Comparison of ENCODE assay signal across 15 cellular contexts in genomic region chr1:1832151-1832550, GRCh38. TPM values are rescaled to one million over a fixed set of nuclear protein-coding genes. Genes with fewer than 3 reads are reported as not detected.
DNase-seq lines count a peak whose midpoint lies in the region; ATAC-seq, FAIRE-seq and TF ChIP-seq lines count a peak whose summit lies in the region.
"Had no signal": no experiment of that assay in that cellular context is flagged by ENCODE, and none has a peak within 500 bp of the region (broad histone marks: within the 10 kb centered on the region; RNA-seq: fewer than 3 reads in every experiment).

No MANE protein-coding gene starts in this region.

- H3K4me1 Mint-ChIP-seq in glutamatergic neuron (ENCODE audit: low read depth, unreplicated experiment) (peaks cover 48% of the 10 kb centered on the region), Calu3 (ENCODE audit: low read depth, unreplicated experiment) (peaks cover 7% of the 10 kb centered on the region)

- no peak overlapping the region for H2AFZ ChIP-seq in HepG2 (ENCODE audit: low read length)

- DNase-seq in HepG2 (ENCODE audit: low spot score) (no peak), right lobe of liver (no peak), WERI-Rb-1 (peak; percentile 87), glutamatergic neuron (no peak), putamen (ENCODE audit: low spot score) (no peak), Calu3 (no peak)
- no peak for DNase-seq in central memory CD4-positive, alpha-beta T cell
- DNase-seq: foreskin keratinocyte, H7, mammary epithelial cell, NCI-H1105 had no signal

- H3K79me2 ChIP-seq in HepG2 (ENCODE audit: insufficient read depth, low read length): peaks cover 55% of the 10 kb centered on the region

- TF ChIP-seq CTCF in HepG2 (CRISPR knock-in tag; IDR thresholded peaks at IDR 0.05) (no peak), right lobe of liver (IDR thresholded peaks at IDR 0.05) (no peak), WERI-Rb-1 (IDR thresholded peaks at IDR 0.05; ENCODE audit: low read depth, low read length) (no peak), glutamatergic neuron (IDR thresholded peaks at IDR 0.05; ENCODE audit: partially characterized antibody, unreplicated experiment) (no peak), Calu3 (IDR thresholded peaks at IDR 0.05; ENCODE audit: unreplicated experiment) (no peak)

- WGBS in HepG2 (ENCODE audit: low lambda C conversion rate): 96% methylated on average over 9 of the region's 9 CpGs
- WGBS in right lobe of liver (ENCODE audit: insufficient coverage, low coverage, low lambda C conversion rate, missing lambda C conversion rate): 87% methylated on average over 9 of the region's 9 CpGs

- H3K9ac ChIP-seq in HepG2 (ENCODE audit: insufficient read depth, low read depth, low read length) (no peak overlapping the region), subcutaneous abdominal adipose tissue (ENCODE audit: low read length in 5 of 5) (no peak overlapping the region)

- H3K4me3 ChIP-seq in HepG2 (replicated peaks in 1 of 3; ENCODE audit: insufficient read depth in 1 of 3, low read depth in 2 of 3, low read length in 3 of 3) (no peak overlapping the region), right lobe of liver (no peak overlapping the region), WERI-Rb-1 (ENCODE audit: low read depth, low read length) (no peak overlapping the region), subcutaneous abdominal adipose tissue (ENCODE audit: low read depth in 1 of 5, low read length in 5 of 5) (no peak overlapping the region)
- H3K4me3 ChIP-seq: K562, skin epidermis had no signal

- H3K27ac Mint-ChIP-seq in glutamatergic neuron (ENCODE audit: unreplicated experiment) (peak overlapping the region; percentile 77), Calu3 (ENCODE audit: unreplicated experiment) (no peak overlapping the region)

- CTCF ChIA-PET in HepG2 (lab: Yijun Ruan, JAX; ENCODE audit: low intra/inter-chr PET ratio, low total read pairs) (no interaction called here), Calu3 (lab: Charles Lee) (interaction anchor here (0.6 to 0.7 kb wide), 2 partner anchors 77 to 597 kb away, joined by 4 to 5 read pairs; no protein-coding TSS in a partner anchor)

- POLR2A ChIA-PET in HepG2 (lab: Yijun Ruan, JAX): no interaction called here

- H3K4me2 ChIP-seq in HepG2 (ENCODE audit: low read depth, low read length): no peak overlapping the region

- peaks cover 11 to 33% of the 10 kb centered on the region in 2 experiments for H3K36me3 ChIP-seq in HepG2 (replicated peaks in 1 of 2; ENCODE audit: control insufficient read depth in 1 of 2, insufficient read depth in 2 of 2, low read length in 2 of 2)
- H3K36me3 ChIP-seq in right lobe of liver: peaks cover 0 to 4% (median 0%) of the 10 kb centered on the region in 4 donors
- H3K36me3 ChIP-seq in WERI-Rb-1: peaks cover 36% of the 10 kb centered on the region
- peaks cover 4 to 30% (median 20%) of the 10 kb centered on the region in 5 donors for H3K36me3 ChIP-seq in subcutaneous abdominal adipose tissue (ENCODE audit: control insufficient read depth in 5 of 5, insufficient read depth in 5 of 5, low read length in 5 of 5)

- H3K4me1 ChIP-seq in HepG2 (ENCODE audit: insufficient read depth, low read length): peaks cover 44% of the 10 kb centered on the region
- H3K4me1 ChIP-seq in right lobe of liver: peaks cover 0 to 19% (median under 1%) of the 10 kb centered on the region in 4 donors
- peaks cover 7 to 32% (median 25%) of the 10 kb centered on the region in 5 donors for H3K4me1 ChIP-seq in subcutaneous abdominal adipose tissue (ENCODE audit: control insufficient read depth in 5 of 5, insufficient read depth in 5 of 5, low read length in 5 of 5)

- H3K27ac ChIP-seq in HepG2 (ENCODE audit: extremely low read length, insufficient read depth, low read length) (peak overlapping the region; percentile 45), right lobe of liver (no peak overlapping the region), WERI-Rb-1 (peak overlapping the region; percentile 59), subcutaneous abdominal adipose tissue (ENCODE audit: low read depth, low read length) (peak overlapping the region; percentile 57)
- H3K27ac ChIP-seq: brain microvascular endothelial cell, foreskin keratinocyte had no signal

- intact Hi-C loops in HepG2 (cut with micrococcal nuclease; ENCODE audit: unreplicated experiment) (no loop called here), right lobe of liver (cut with DNase I) (no loop called here), Calu3 (cut with micrococcal nuclease; ENCODE audit: unreplicated experiment) (no loop called here)

- H3K4me3 Mint-ChIP-seq in glutamatergic neuron (ENCODE audit: unreplicated experiment): no peak overlapping the region
- no peak overlapping the region for H3K4me3 Mint-ChIP-seq in Calu3 (ENCODE audit: low read depth, unreplicated experiment)

- peaks cover 8% of the 10 kb centered on the region for H3K9me3 Mint-ChIP-seq in glutamatergic neuron (ENCODE audit: unreplicated experiment)
- no peaks in the 10 kb centered on the region for H3K9me3 Mint-ChIP-seq in Calu3 (ENCODE audit: low read depth, unreplicated experiment)

- no peaks in the 10 kb centered on the region for H3K36me3 Mint-ChIP-seq in glutamatergic neuron (ENCODE audit: unreplicated experiment)
- H3K36me3 Mint-ChIP-seq in Calu3 (ENCODE audit: insufficient read depth, unreplicated experiment): peaks cover 50% of the 10 kb centered on the region

- BruUV-seq in HepG2 (replicated peaks; lab: Mats Ljungman, UMichigan): no TSS peak
- no TSS peak for BruUV-seq in Calu3 (replicated peaks; lab: Mats Ljungman, UMichigan)

- H4K20me1 ChIP-seq in HepG2 (ENCODE audit: insufficient read depth, low read length): peaks cover 35% of the 10 kb centered on the region

- H3K27me3 ChIP-seq in HepG2 (ENCODE audit: control insufficient read depth in 1 of 2, insufficient read depth in 2 of 2, low read length in 2 of 2) (no peaks in the 10 kb centered on the region), right lobe of liver (no peaks in the 10 kb centered on the region), WERI-Rb-1 (ENCODE audit: insufficient read depth, low read depth, severe bottlenecking) (no peaks in the 10 kb centered on the region), subcutaneous abdominal adipose tissue (ENCODE audit: control insufficient read depth in 5 of 5, insufficient read depth in 4 of 5, low read length in 5 of 5) (no peaks in the 10 kb centered on the region)
- H3K27me3 ChIP-seq: brain microvascular endothelial cell, foreskin keratinocyte had no signal

- no peak for FAIRE-seq in HepG2 (lab: Jason Lieb, UNC)
- FAIRE-seq: K562 had no signal

- ATAC-seq in HepG2 (no peak), right lobe of liver (no peak)

- no peak for TF ChIP-seq EP300 in HepG2 (IDR thresholded peaks at IDR 0.05; ENCODE audit: low read depth in 2 of 2, low read length in 2 of 2)
- TF ChIP-seq EP300 in HepG2 (CRISPR knock-in tag; IDR thresholded peaks at IDR 0.05; ENCODE audit: borderline replicate concordance): no peak

- in situ Hi-C loops in HepG2 (cut with HindIII; ENCODE audit: extremely low pct_ligation_motif_present, low pct_unique_long_range_greater_than_20kb): no loop called here

- H3K9me3 ChIP-seq in HepG2 (ENCODE audit: low read length) (no peaks in the 10 kb centered on the region), right lobe of liver (no peaks in the 10 kb centered on the region), WERI-Rb-1 (ENCODE audit: severe bottlenecking) (no peaks in the 10 kb centered on the region), subcutaneous abdominal adipose tissue (ENCODE audit: control insufficient read depth in 5 of 5, low read length in 5 of 5) (no peaks in the 10 kb centered on the region)

- TF ChIP-seq POLR2A in HepG2 (IDR thresholded peaks at IDR 0.05; ENCODE audit: insufficient read depth in 1 of 2, low read depth in 2 of 2, low read length in 2 of 2) (no peak), right lobe of liver (IDR thresholded peaks at IDR 0.05) (no peak)

- H3K27me3 Mint-ChIP-seq in glutamatergic neuron (ENCODE audit: unreplicated experiment): peaks cover 13% of the 10 kb centered on the region
- no peaks in the 10 kb centered on the region for H3K27me3 Mint-ChIP-seq in Calu3 (ENCODE audit: unreplicated experiment)

- no peak for TF ChIP-seq RAD21 in HepG2 (CRISPR knock-in tag; IDR thresholded peaks at IDR 0.05)

RNA-seq across cellular contexts. Expression of gene NADK, which starts 53.9 kb away (rescaled TPM):
- total RNA-seq in HepG2 (2016; rRNA removed; fragmentation: Illumina TruSeq; extraction: Trizol) (47.6 and 60.1 TPM in 2 replicates), right lobe of liver (100 to 1,000 TPM in 3 of 6 experiments, 10 to 100 TPM in 3; 80.3 to 143 (median 100) TPM), glutamatergic neuron (ENCODE audit: unreplicated experiment) (66.0 TPM), Calu3 (2022) (92.2 and 103 TPM in 2 replicates)
- 29.8 and 30.8 TPM in 2 replicates for total RNA-seq in HepG2 (2016; cell fraction: cytosol; rRNA removed; fragmentation: Illumina TruSeq; extraction: Trizol; ENCODE audit: low read depth)
- 38.7 and 62.4 TPM in 2 replicates for total RNA-seq in HepG2 (2016; cell fraction: insoluble cytoplasmic fraction; rRNA removed; fragmentation: Illumina TruSeq; extraction: Trizol)
- total RNA-seq in HepG2 (2016; cell fraction: membrane; rRNA removed; fragmentation: Illumina TruSeq; extraction: Trizol): 61.8 and 69.8 TPM in 2 replicates
- 56.0 and 58.2 TPM in 2 replicates for total RNA-seq in HepG2 (2016; cell fraction: nucleus; rRNA removed; fragmentation: Illumina TruSeq; extraction: Trizol)
- polyA plus RNA-seq in HepG2 (2011; rRNA removed): 56.6 and 74.9 TPM in 2 replicates
- polyA plus RNA-seq in HepG2 (2011; cell fraction: cytosol; rRNA removed): 44.7 and 49.3 TPM in 2 replicates
- polyA plus RNA-seq in HepG2 (2011; cell fraction: nucleus; rRNA removed): 195 and 220 TPM in 2 replicates
- 34.7 and 51.8 TPM in 2 replicates for polyA plus RNA-seq in HepG2 (2012)
- 30.4 and 32.6 TPM in 2 replicates for polyA plus RNA-seq in HepG2 (2016; cell fraction: cytosol; fragmentation: Illumina TruSeq; extraction: Trizol; ENCODE audit: low read depth)
- polyA plus RNA-seq in HepG2 (2016; cell fraction: insoluble cytoplasmic fraction; fragmentation: Illumina TruSeq; extraction: Trizol; ENCODE audit: low read depth): 44.6 and 56.1 TPM in 2 replicates
- 62.4 and 63.0 TPM in 2 replicates for polyA plus RNA-seq in HepG2 (2016; cell fraction: membrane; fragmentation: Illumina TruSeq; extraction: Trizol; ENCODE audit: low read depth)
- polyA plus RNA-seq in HepG2 (2016; cell fraction: nucleus; fragmentation: Illumina TruSeq; extraction: Trizol; ENCODE audit: insufficient read depth, low read depth): 149 and 161 TPM in 2 replicates
- polyA minus RNA-seq in HepG2 (2011; rRNA and poly(A)+ RNA removed; ENCODE audit: low replicate concordance): 59.5 and 61.8 TPM in 2 replicates
- 27.9 and 28.0 TPM in 2 replicates for polyA minus RNA-seq in HepG2 (2011; cell fraction: cytosol; rRNA and poly(A)+ RNA removed)
- 37.6 and 42.4 TPM in 2 replicates for polyA minus RNA-seq in HepG2 (2011; cell fraction: nucleus; rRNA and poly(A)+ RNA removed)

RNA-seq across cellular contexts. Expression of gene GNB1, which starts 58.7 kb away (rescaled TPM):
- total RNA-seq in HepG2 (2016; rRNA removed; fragmentation: Illumina TruSeq; extraction: Trizol) (66.2 and 76.7 TPM in 2 replicates), right lobe of liver (100 to 1,000 TPM in 4 of 6 experiments, 10 to 100 TPM in 2; 85.9 to 147 (median 104) TPM), glutamatergic neuron (ENCODE audit: unreplicated experiment) (734 TPM), Calu3 (2022) (251 and 252 TPM in 2 replicates)
- total RNA-seq in HepG2 (2016; cell fraction: cytosol; rRNA removed; fragmentation: Illumina TruSeq; extraction: Trizol; ENCODE audit: low read depth): 98.5 and 108 TPM in 2 replicates
- 68.2 and 68.8 TPM in 2 replicates for total RNA-seq in HepG2 (2016; cell fraction: insoluble cytoplasmic fraction; rRNA removed; fragmentation: Illumina TruSeq; extraction: Trizol)
- total RNA-seq in HepG2 (2016; cell fraction: membrane; rRNA removed; fragmentation: Illumina TruSeq; extraction: Trizol): 163 and 168 TPM in 2 replicates
- total RNA-seq in HepG2 (2016; cell fraction: nucleus; rRNA removed; fragmentation: Illumina TruSeq; extraction: Trizol): 45.2 and 49.3 TPM in 2 replicates
- polyA plus RNA-seq in HepG2 (2011; rRNA removed): 327 and 345 TPM in 2 replicates
- polyA plus RNA-seq in HepG2 (2011; cell fraction: cytosol; rRNA removed): 278 and 286 TPM in 2 replicates
- 169 and 179 TPM in 2 replicates for polyA plus RNA-seq in HepG2 (2011; cell fraction: nucleus; rRNA removed)
- 196 and 197 TPM in 2 replicates for polyA plus RNA-seq in HepG2 (2012)
- 302 and 370 TPM in 2 replicates for polyA plus RNA-seq in HepG2 (2016; cell fraction: cytosol; fragmentation: Illumina TruSeq; extraction: Trizol; ENCODE audit: low read depth)
- 201 and 257 TPM in 2 replicates for polyA plus RNA-seq in HepG2 (2016; cell fraction: insoluble cytoplasmic fraction; fragmentation: Illumina TruSeq; extraction: Trizol; ENCODE audit: low read depth)
- 387 and 445 TPM in 2 replicates for polyA plus RNA-seq in HepG2 (2016; cell fraction: membrane; fragmentation: Illumina TruSeq; extraction: Trizol; ENCODE audit: low read depth)
- polyA plus RNA-seq in HepG2 (2016; cell fraction: nucleus; fragmentation: Illumina TruSeq; extraction: Trizol; ENCODE audit: insufficient read depth, low read depth): 156 and 160 TPM in 2 replicates
- polyA minus RNA-seq in HepG2 (2011; rRNA and poly(A)+ RNA removed; ENCODE audit: low replicate concordance): 349 and 450 TPM in 2 replicates
- polyA minus RNA-seq in HepG2 (2011; cell fraction: cytosol; rRNA and poly(A)+ RNA removed): 168 and 187 TPM in 2 replicates
- 63.1 and 70.6 TPM in 2 replicates for polyA minus RNA-seq in HepG2 (2011; cell fraction: nucleus; rRNA and poly(A)+ RNA removed)

Comparison
In these comparisons a context has a peak if more than half of its experiments do, and no peak if none do; other contexts are left out.
1. H3K27ac ChIP-seq: peak in HepG2 (single experiment), WERI-Rb-1 (single experiment) and subcutaneous abdominal adipose tissue (single experiment); none in right lobe of liver (0 of 3).